Comparison of ENCODE assay signal across 13 cellular contexts in the genomic region with DNA sequence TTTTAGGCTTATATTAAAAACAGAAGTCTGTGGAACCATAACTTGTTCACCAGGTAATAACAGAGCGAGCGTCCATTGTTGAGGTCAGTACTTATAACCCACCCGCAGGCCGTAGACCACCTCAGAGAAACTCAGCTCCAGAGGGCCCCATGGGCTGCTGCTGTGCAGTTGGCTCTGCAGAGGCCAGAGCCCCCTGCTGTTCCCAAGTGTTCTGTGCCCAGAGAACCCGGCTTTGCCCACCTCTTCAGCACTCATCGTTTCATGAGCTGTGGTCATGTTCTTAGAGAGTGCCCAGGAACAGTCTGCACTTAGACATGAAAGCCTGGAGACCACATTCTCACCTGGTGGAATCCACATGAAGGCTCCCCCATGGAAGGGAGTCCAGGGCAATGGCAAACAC. TPM values are rescaled to one million over a fixed set of nuclear protein-coding genes. Genes with fewer than 3 reads are reported as not detected.
A peak's percentile ranks its signal among the peaks of the same experiment; 100 is the strongest.
DNase-seq lines count a peak whose midpoint lies in the region; ATAC-seq, FAIRE-seq and TF ChIP-seq lines count a peak whose summit lies in the region.
"Had no signal": no experiment of that assay in that cellular context is flagged by ENCODE, and none has a peak within 500 bp of the region (broad histone marks: within the 10 kb centered on the region; RNA-seq: fewer than 3 reads in every experiment).

No MANE protein-coding gene starts in this region.

- TF ChIP-seq POLR2A in HepG2 (IDR thresholded peaks at IDR 0.05; ENCODE audit: insufficient read depth in 1 of 2, low read depth in 2 of 2, low read length in 2 of 2), result no peak

- no peaks in the 10 kb centered on the region for H3K4me1 ChIP-seq in HepG2 (ENCODE audit: insufficient read depth, low read length)

- TF ChIP-seq CTCF in AG10803 (conservative IDR thresholded peaks at IDR 0.05; ENCODE audit: low read length), result 0 out of 2 replicates have a peak, but pooled peaks have one; percentile 6
- TF ChIP-seq CTCF in GM12875 (IDR thresholded peaks at IDR 0.05; ENCODE audit: borderline replicate concordance, insufficient read depth, low read depth, low read length), result peak; percentile 28; the same call in 1 of the 2 replicates
- TF ChIP-seq CTCF in VCaP (conservative IDR thresholded peaks at IDR 0.05), result peak; percentile 57
- peak; percentile 42 for TF ChIP-seq CTCF in HepG2 (CRISPR knock-in tag; IDR thresholded peaks at IDR 0.05)

- H3K27me3 ChIP-seq in HepG2 (ENCODE audit: control insufficient read depth in 1 of 2, insufficient read depth in 2 of 2, low read length in 2 of 2), result no peaks in the 10 kb centered on the region

- POLR2A ChIA-PET in HepG2 (lab: Yijun Ruan, JAX), result interaction anchor here (1.8 kb wide), 1 partner anchor 50 kb away, joined by 4 read pairs; the partner anchor contains the start of gene SLC2A8

- 0 out of 2 replicates have a peak, but pooled peaks have one; percentile 14 for TF ChIP-seq RAD21 in HepG2 (CRISPR knock-in tag; IDR thresholded peaks at IDR 0.05)

- H3K27ac ChIP-seq in VCaP, result no peak overlapping the region
- no peak overlapping the region for H3K27ac ChIP-seq in HepG2 (ENCODE audit: extremely low read length, insufficient read depth, low read length)

- no peak overlapping the region for H3K4me3 ChIP-seq in AG10803 (ENCODE audit: low read length)
- no peak overlapping the region for H3K4me3 ChIP-seq in GM12875 (ENCODE audit: low read depth, low read length)
- no peak overlapping the region for H3K4me3 ChIP-seq in HepG2 (replicated peaks in 1 of 3; ENCODE audit: insufficient read depth in 1 of 3, low read depth in 2 of 3, low read length in 3 of 3)

- CTCF ChIA-PET in HepG2 (lab: Yijun Ruan, JAX; ENCODE audit: low intra/inter-chr PET ratio, low total read pairs), result no interaction called here

- no peaks in the 10 kb centered on the region for H3K79me2 ChIP-seq in HepG2 (ENCODE audit: insufficient read depth, low read length)

- in situ Hi-C loops in HepG2 (cut with HindIII; ENCODE audit: extremely low pct_ligation_motif_present, low pct_unique_long_range_greater_than_20kb), result loop anchor here (5.0 kb wide), 1 partner anchor 134 kb away; no protein-coding TSS in a partner anchor

- no peak overlapping the region for H2AFZ ChIP-seq in HepG2 (ENCODE audit: low read length)

- intact Hi-C loops in HepG2 (cut with micrococcal nuclease; ENCODE audit: unreplicated experiment), result loop anchor here (2.0 to 10.0 kb wide), 2 partner anchors 48 to 132 kb away; partner anchors contain the start of gene SLC2A8

- no peak for FAIRE-seq in HepG2 (lab: Jason Lieb, UNC)
- FAIRE-seq: GM18507 had no signal

- BruUV-seq in HepG2 (replicated peaks; lab: Mats Ljungman, UMichigan), result no TSS peak

- no peaks in the 10 kb centered on the region for H3K9me3 ChIP-seq in HepG2 (ENCODE audit: low read length)

- TF ChIP-seq EP300 in HepG2 (IDR thresholded peaks at IDR 0.05; ENCODE audit: low read depth in 2 of 2, low read length in 2 of 2) (no peak), HepG2 (CRISPR knock-in tag; IDR thresholded peaks at IDR 0.05; ENCODE audit: borderline replicate concordance) (no peak)

- H3K9ac ChIP-seq in HepG2 (ENCODE audit: insufficient read depth, low read depth, low read length), result no peak overlapping the region

- peaks cover 4 to 7% of the 10 kb centered on the region in 2 experiments; a peak in 3 of 5 replicates for H3K36me3 ChIP-seq in HepG2 (replicated peaks in 1 of 2; ENCODE audit: control insufficient read depth in 1 of 2, insufficient read depth in 2 of 2, low read length in 2 of 2)

- WGBS in HepG2 (ENCODE audit: low lambda C conversion rate), result 93% methylated on average over 4 of the region's 6 CpGs

- ATAC-seq in HepG2, result peak; percentile 71
- ATAC-seq in HG03175 (IDR thresholded peaks at IDR 0.05; ENCODE audit: unreplicated experiment), result no peak

- DNase-seq in AG10803 (ENCODE audit: low read depth) (no peak), HepG2 (ENCODE audit: low spot score) (no peak), Kasumi-1 (lab: John Stamatoyannopoulos, UW) (no peak), CD1c-positive myeloid dendritic cell (ENCODE audit: extremely low spot score) (no peak)
- DNase-seq in activated CD4-positive, alpha-beta T cell treated with anti-CD3 and anti-CD28 coated beads, Interleukin-2, amount 50 U/mL, for 4 hours, result no peak
- DNase-seq: activated CD4-positive, CD25-positive, alpha-beta regulatory T cell; CD4-positive, CD25-positive, alpha-beta regulatory T cell; erythroblast; GDM1 had no signal

- H4K20me1 ChIP-seq in HepG2 (ENCODE audit: insufficient read depth, low read length), result no peaks in the 10 kb centered on the region

- no peak overlapping the region for H3K4me2 ChIP-seq in HepG2 (ENCODE audit: low read depth, low read length)

TF ChIP-seq in HepG2, 621 proteins besides CTCF, POLR2A, EP300 and RAD21 (continues in another document):
- TF ChIP-seq ARID2 (CRISPR knock-in tag; IDR thresholded peaks at IDR 0.05; ENCODE audit: borderline replicate concordance) (no peak), ZNF878 (CRISPR knock-in tag; IDR thresholded peaks at IDR 0.05) (no peak), DMTF1 (CRISPR knock-in tag; IDR thresholded peaks at IDR 0.05) (no peak), SMC3 (IDR thresholded peaks at IDR 0.05; ENCODE audit: low read length) (peak; percentile 25; the same call in 1 of the 2 replicates), PRDM10 (CRISPR knock-in tag; IDR thresholded peaks at IDR 0.05; ENCODE audit: low read depth) (no peak), FOXK2 (IDR thresholded peaks at IDR 0.05) (no peak), ZNF12 (CRISPR knock-in tag; IDR thresholded peaks at IDR 0.05) (no peak), STAG1 (CRISPR knock-in tag; IDR thresholded peaks at IDR 0.05) (peak; percentile 44)

RNA-seq across cellular contexts. Expression of gene SLC2A8, which starts 50.4 kb away (rescaled TPM):
- total RNA-seq in HepG2 (2016; rRNA removed; fragmentation: Illumina TruSeq; extraction: Trizol), result 24.0 and 48.6 TPM in 2 replicates
- total RNA-seq in HepG2 (2016; cell fraction: cytosol; rRNA removed; fragmentation: Illumina TruSeq; extraction: Trizol; ENCODE audit: low read depth), result 25.8 and 26.2 TPM in 2 replicates
- 22.9 and 51.3 TPM in 2 replicates for total RNA-seq in HepG2 (2016; cell fraction: insoluble cytoplasmic fraction; rRNA removed; fragmentation: Illumina TruSeq; extraction: Trizol)
- total RNA-seq in HepG2 (2016; cell fraction: membrane; rRNA removed; fragmentation: Illumina TruSeq; extraction: Trizol), result 32.1 and 33.0 TPM in 2 replicates
- total RNA-seq in HepG2 (2016; cell fraction: nucleus; rRNA removed; fragmentation: Illumina TruSeq; extraction: Trizol), result 53.8 and 57.0 TPM in 2 replicates
- 22.6 and 37.2 TPM in 2 replicates for polyA plus RNA-seq in HepG2 (2011; rRNA removed)
- 20.3 and 26.4 TPM in 2 replicates for polyA plus RNA-seq in HepG2 (2011; cell fraction: cytosol; rRNA removed)
- 73.4 and 80.9 TPM in 2 replicates for polyA plus RNA-seq in HepG2 (2011; cell fraction: nucleus; rRNA removed)
- polyA plus RNA-seq in HepG2 (2012), result 15.9 and 25.8 TPM in 2 replicates
- 18.5 and 21.9 TPM in 2 replicates for polyA plus RNA-seq in HepG2 (2016; cell fraction: cytosol; fragmentation: Illumina TruSeq; extraction: Trizol; ENCODE audit: low read depth)
- polyA plus RNA-seq in HepG2 (2016; cell fraction: insoluble cytoplasmic fraction; fragmentation: Illumina TruSeq; extraction: Trizol; ENCODE audit: low read depth), result 22.6 and 24.1 TPM in 2 replicates
- polyA plus RNA-seq in HepG2 (2016; cell fraction: membrane; fragmentation: Illumina TruSeq; extraction: Trizol; ENCODE audit: low read depth), result 21.2 and 23.1 TPM in 2 replicates
- polyA plus RNA-seq in HepG2 (2016; cell fraction: nucleus; fragmentation: Illumina TruSeq; extraction: Trizol; ENCODE audit: insufficient read depth, low read depth), result 112 and 118 TPM in 2 replicates
- 29.8 and 66.3 TPM in 2 replicates for polyA minus RNA-seq in HepG2 (2011; rRNA and poly(A)+ RNA removed; ENCODE audit: low replicate concordance)
- 13.0 and 13.3 TPM in 2 replicates for polyA minus RNA-seq in HepG2 (2011; cell fraction: cytosol; rRNA and poly(A)+ RNA removed)
- 25.1 and 26.0 TPM in 2 replicates for polyA minus RNA-seq in HepG2 (2011; cell fraction: nucleus; rRNA and poly(A)+ RNA removed)

Comparison
In these comparisons a context has a peak if more than half of its experiments do, and no peak if none do; other contexts are left out.
1. CTCF ChIP-seq: peak in every context shown above with its lines; median percentile 57 in VCaP; 42 in HepG2; 28 in GM12875; 6 in AG10803.